8 cellular contexts compared by ENCODE assay signal in the genomic region with DNA sequence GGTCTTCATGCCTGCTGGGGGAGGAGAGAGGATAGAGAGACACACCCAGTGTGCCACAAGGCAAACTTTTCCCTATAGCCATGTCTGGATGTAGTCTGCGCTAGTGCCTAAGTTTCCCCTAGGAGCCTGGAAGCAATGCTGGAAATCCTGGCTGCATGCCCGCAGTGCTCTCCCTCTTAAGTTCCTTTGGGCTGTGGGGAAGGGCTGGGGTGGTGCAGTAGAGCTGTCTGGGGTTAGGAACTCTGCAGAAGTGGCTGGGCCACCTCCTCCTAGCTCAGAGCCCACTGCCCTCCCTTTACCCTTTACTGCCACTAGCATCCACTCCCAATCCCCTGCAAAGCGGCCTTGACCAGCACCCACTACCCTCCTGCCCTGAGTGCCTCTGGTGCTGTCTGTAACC. TPM values are rescaled to one million over a fixed set of nuclear protein-coding genes. Genes with fewer than 3 reads are reported as not detected.
DNase-seq lines count a peak whose midpoint lies in the region; ATAC-seq, FAIRE-seq and TF ChIP-seq lines count a peak whose summit lies in the region.
"Not testable (repeated sequence)": the region's sequence is repeated elsewhere in the genome, so short reads cannot be mapped to it uniquely, and the experiment has no call there.

No MANE protein-coding gene starts in this region.

- CTCF ChIA-PET in A549 (lab: Yijun Ruan, JAX); H1 (lab: Charles Lee; ENCODE audit: partially characterized antibody): not testable (repeated sequence)

- H3F3A ChIP-seq in neural cell (ENCODE audit: insufficient read depth, low read length, poor library complexity, severe bottlenecking); smooth muscle cell (ENCODE audit: low read depth): not testable (repeated sequence)

- not testable (repeated sequence) for H4K91ac ChIP-seq in H1 (replicated peaks; ENCODE audit: insufficient read length, low read length)

- H3K4me2 ChIP-seq in A549; neural cell (ENCODE audit: low read length): not testable (repeated sequence)
- H3K4me2 ChIP-seq in H1 (ENCODE audit: insufficient read depth in 1 of 2, low read depth in 2 of 2, low read length in 2 of 2) = peak overlapping the region; percentile 76 to 85
- peak overlapping the region; percentile 75 for H3K4me2 ChIP-seq in smooth muscle cell

- not testable (repeated sequence) for H4K8ac ChIP-seq in H1 (ENCODE audit: extremely low read depth, insufficient read depth, low read length)

- H2BK15ac ChIP-seq in H1 (ENCODE audit: low read length) = not testable (repeated sequence)

- not testable (repeated sequence) for H3K23me2 ChIP-seq in H1 (ENCODE audit: low read depth, low read length)

- intact Hi-C loops in left cardiac atrium (cut with DNase I) = not testable (repeated sequence)

- not testable (repeated sequence) for TF ChIP-seq CTCF in A549 (IDR thresholded peaks at IDR 0.05); H1 (IDR thresholded peaks at IDR 0.05; ENCODE audit: control extremely low read depth in 1 of 3, insufficient read depth in 1 of 3, low read depth in 1 of 3, low read length in 3 of 3); neural cell (IDR thresholded peaks at IDR 0.05; ENCODE audit: poor library complexity, severe bottlenecking); smooth muscle cell (IDR thresholded peaks at IDR 0.05; ENCODE audit: borderline replicate concordance, insufficient read depth, poor library complexity, severe bottlenecking)

- not testable (repeated sequence) for TF ChIP-seq RAD21 in A549 (conservative IDR thresholded peaks at IDR 0.05 in 1 of 2, IDR thresholded peaks at IDR 0.05 in 1 of 2); H1 (IDR thresholded peaks at IDR 0.05 in 1 of 2, conservative IDR thresholded peaks at IDR 0.05 in 1 of 2; ENCODE audit: low read depth in 2 of 2, low read length in 2 of 2); neural cell (conservative IDR thresholded peaks at IDR 0.05)

- not testable (repeated sequence) for H3K36me3 ChIP-seq in H7 (replicated peaks; ENCODE audit: control insufficient read depth, insufficient read depth, low read length); SK-N-MC (ENCODE audit: insufficient read depth, low read length); H1 (ENCODE audit: control insufficient read depth in 2 of 4, insufficient read depth in 4 of 4, low read length in 3 of 4); iPS-20b (ENCODE audit: insufficient read depth, low read depth, low read length); neural cell (ENCODE audit: insufficient read depth, low read length); smooth muscle cell (ENCODE audit: low read depth)

- FAIRE-seq in A549 (lab: Jason Lieb, UNC) = peak; percentile 28
- FAIRE-seq in H1 (lab: Jason Lieb, UNC) = not testable (repeated sequence)

- H3K18ac ChIP-seq in H1 (ENCODE audit: extremely low read depth, low read length) = peak overlapping the region; percentile 60

- H3K27ac ChIP-seq in A549; SK-N-MC; H1 (ENCODE audit: low read depth, low read length); iPS-20b (ENCODE audit: low read length); neural cell (ENCODE audit: low read length); smooth muscle cell (ENCODE audit: low read depth): not testable (repeated sequence)

- not testable (repeated sequence) for H4K20me1 ChIP-seq in H1 (replicated peaks in 1 of 2; ENCODE audit: control insufficient read depth in 1 of 2, insufficient read depth in 2 of 2, low read length in 2 of 2); neural cell (ENCODE audit: insufficient read depth); smooth muscle cell (ENCODE audit: low read depth)

- H3K9ac ChIP-seq in SK-N-MC (ENCODE audit: insufficient read length); H1 (replicated peaks in 1 of 4; ENCODE audit: extremely low read depth in 1 of 4, low read depth in 3 of 4, low read length in 3 of 4); iPS-20b (ENCODE audit: low read depth, low read length); smooth muscle cell (ENCODE audit: low read depth): not testable (repeated sequence)
- peak overlapping the region; percentile 9 for H3K9ac ChIP-seq in neural cell (ENCODE audit: low read length)

- H3K27me3 ChIP-seq in H7 (ENCODE audit: control insufficient read depth, insufficient read depth, low read length); H1 (replicated peaks in 1 of 4; ENCODE audit: control insufficient read depth in 3 of 4, extremely low read depth in 1 of 4, insufficient read depth in 3 of 4, low read length in 3 of 4); iPS-20b (ENCODE audit: insufficient read depth, low read length); neural cell (ENCODE audit: insufficient read depth, low read depth, low read length); smooth muscle cell (ENCODE audit: low read depth): not testable (repeated sequence)

- H3K4me3 ChIP-seq in A549, smooth muscle cell: not testable (repeated sequence)
- H3K4me3 ChIP-seq in H7 (ENCODE audit: insufficient read depth, low read depth, low read length) = peak overlapping the region; percentile 29
- H3K4me3 ChIP-seq in SK-N-MC = peak overlapping the region; percentile 72
- peak overlapping the region in 2 of 4 experiments; percentile 13 to 60; a peak in 2 of 8 replicates for H3K4me3 ChIP-seq in H1 (ENCODE audit: extremely low read depth in 1 of 4, insufficient read depth in 2 of 4, low read depth in 3 of 4, low read length in 4 of 4)
- peak overlapping the region; percentile 68; the same call in 1 of the 2 replicates for H3K4me3 ChIP-seq in iPS-20b (ENCODE audit: low read length)
- H3K4me3 ChIP-seq in neural cell (ENCODE audit: low read length) = peak overlapping the region; percentile 57

- not testable (repeated sequence) for H2BK120ac ChIP-seq in H1 (replicated peaks; ENCODE audit: low read depth, low read length)

- H2BK20ac ChIP-seq in H1 (ENCODE audit: low read length) = not testable (repeated sequence)

- not testable (repeated sequence) for TF ChIP-seq POLR2A in A549 (IDR thresholded peaks at IDR 0.05; ENCODE audit: low read length); H1 (IDR thresholded peaks at IDR 0.05; ENCODE audit: control extremely low read depth in 1 of 2, low read depth in 2 of 2, low read length in 2 of 2)

- WGBS in A549 (ENCODE audit: missing lambda C conversion rate) = 80% methylated on average over 1 of the region's 3 CpGs
- 0% methylated on average over 1 of the region's 3 CpGs; no CpG with 5 or more reads in 1 of the 2 experiments for WGBS in H1 (ENCODE audit: extremely low coverage in 1 of 2, insufficient coverage in 1 of 2, insufficient read length in 1 of 2, insufficient replicate concordance in 2 of 2, low coverage in 1 of 2, low lambda C conversion rate in 2 of 2, missing lambda C conversion rate in 1 of 2), 2 experiments
- WGBS in smooth muscle cell (ENCODE audit: low lambda C conversion rate) = 63% methylated on average over 1 of the region's 3 CpGs

- H3K9me2 ChIP-seq in neural cell (ENCODE audit: insufficient read depth, low read length) = not testable (repeated sequence)

- H4K5ac ChIP-seq in H1 (ENCODE audit: insufficient read length, low read depth, low read length) = not testable (repeated sequence)

- H2AK5ac ChIP-seq in H1 (ENCODE audit: low read depth, low read length) = not testable (repeated sequence)

- H3K23ac ChIP-seq in H1 (ENCODE audit: insufficient read length) = not testable (repeated sequence)

- H2BK12ac ChIP-seq in H1 (ENCODE audit: low read depth, low read length) = not testable (repeated sequence)

- not testable (repeated sequence) for H3K79me1 ChIP-seq in H1 (ENCODE audit: low read depth, low read length)

- H3K14ac ChIP-seq in H1 (ENCODE audit: insufficient read length) = not testable (repeated sequence)

- not testable (repeated sequence) for H3K56ac ChIP-seq in H1 (replicated peaks; ENCODE audit: insufficient read length, low read depth, low read length)

- not testable (repeated sequence) for H3K4me1 ChIP-seq in A549; H1 (replicated peaks in 1 of 4; ENCODE audit: control insufficient read depth in 3 of 4, insufficient read depth in 4 of 4, low read length in 3 of 4); iPS-20b (ENCODE audit: insufficient read depth, low read length); smooth muscle cell (ENCODE audit: low read depth)

- not testable (repeated sequence) for H3K79me2 ChIP-seq in H1 (ENCODE audit: control insufficient read depth in 1 of 2, insufficient read depth in 2 of 2, low read length in 2 of 2); neural cell (replicated peaks; ENCODE audit: insufficient read depth, low read length); smooth muscle cell (ENCODE audit: low read depth)

- not testable (repeated sequence) for H2AFZ ChIP-seq in H1 (ENCODE audit: low read length); neural cell (ENCODE audit: low read depth, low read length); smooth muscle cell (ENCODE audit: low read depth)

- not testable (repeated sequence) for TF ChIP-seq EP300 in A549 (IDR thresholded peaks at IDR 0.05); H1 (IDR thresholded peaks at IDR 0.05; ENCODE audit: borderline replicate concordance in 1 of 2, low read depth in 2 of 2, low read length in 2 of 2); neural cell (conservative IDR thresholded peaks at IDR 0.05; ENCODE audit: poor library complexity, severe bottlenecking)

- not testable (repeated sequence) for DNase-seq in A549 (ENCODE audit: low read depth in 1 of 2, low spot score in 1 of 2); H7; SK-N-MC (ENCODE audit: low read depth, low spot score); H1 (ENCODE audit: low read depth in 1 of 2, low spot score in 2 of 2); left cardiac atrium; smooth muscle cell (lab: John Stamatoyannopoulos, UW; ENCODE audit: unreplicated experiment)

- POLR2A ChIA-PET in A549 (lab: Yijun Ruan, JAX) = not testable (repeated sequence)
- POLR2A ChIA-PET in H1 (lab: Charles Lee; ENCODE audit: partially characterized antibody) = interaction anchor here (0.6 kb wide), 1 partner anchor 12 kb away, joined by 4 read pairs; no protein-coding TSS in a partner anchor

- H2BK5ac ChIP-seq in H1 (ENCODE audit: low read depth, low read length) = not testable (repeated sequence)

- H3K4ac ChIP-seq in H1 (replicated peaks; ENCODE audit: insufficient read length, low read depth, low read length) = not testable (repeated sequence)

- not testable (repeated sequence) for H3K9me3 ChIP-seq in A549; SK-N-MC (ENCODE audit: low read depth, low read length); H1 (ENCODE audit: insufficient read depth in 2 of 2, low read depth in 1 of 2, low read length in 1 of 2); iPS-20b (ENCODE audit: insufficient read depth, low read depth, low read length); neural cell (ENCODE audit: low read length); smooth muscle cell (replicated peaks; ENCODE audit: low read depth)

- not testable (repeated sequence) for ATAC-seq in A549
- peak; percentile 21 to 63 for ATAC-seq in left cardiac atrium

RNA-seq across cellular contexts. Expression of a gene that starts 0.6 kb away (rescaled TPM):
- polyA plus RNA-seq in A549 (2011; rRNA removed) (0.30 and 0.31 TPM in 2 replicates), A549 (2017; fragmentation: RNase III; extraction: RNeasy Plus Mini Kit Qiagen cat#74134 plus additional on column Dnase treatment) (0.21 to 0.34 TPM (median 0.28 TPM) in 3 replicates), H1 (2011; rRNA removed) (2.5 and 3.2 TPM in 2 replicates), neural cell (1.2 and 2.5 TPM in 2 replicates), smooth muscle cell (2.2 and 2.6 TPM in 2 replicates)
- polyA plus RNA-seq in A549 (2012; cell fraction: cytosol; rRNA removed) = 0.13 and 0.16 TPM in 2 replicates
- polyA plus RNA-seq in A549 (2012; cell fraction: nucleus; rRNA removed) = 0.54 and 0.58 TPM in 2 replicates
- 0.78 and 1.1 TPM in 2 replicates for polyA minus RNA-seq in A549 (2011; rRNA and poly(A)+ RNA removed)
- 1.4 and 2.0 TPM in 2 replicates for total RNA-seq in H7 (2014; rRNA removed; shearing (Covaris generic))
- total RNA-seq in H1 (2021; fragmentation: NEBNext Ultra II Directional; extraction: Animal tissue kit (Norgen Biotek cat#: 25700)) = 4.2 and 4.5 TPM in 2 replicates
- 3.6 TPM for polyA plus RNA-seq in H1 (2011; cell fraction: cytosol; rRNA removed)
- polyA plus RNA-seq in H1 (2011; cell fraction: nucleus; rRNA removed) = 4.9 TPM
- 4.3 to 6.3 TPM (median 4.6 TPM) in 4 replicates for polyA plus RNA-seq in H1 (2012, experiment 1 of 2)
- 1.2 TPM for polyA plus RNA-seq in H1 (2012, experiment 2 of 2)
- polyA plus RNA-seq in H1 (2013, experiment 1 of 2) = 4.1 TPM
- 3.8 TPM for polyA plus RNA-seq in H1 (2013, experiment 2 of 2)
- polyA minus RNA-seq in H1 (2011; rRNA and poly(A)+ RNA removed) = 2.5 and 3.4 TPM in 2 replicates
- polyA minus RNA-seq in H1 (2011; cell fraction: cytosol; rRNA and poly(A)+ RNA removed) = 2.9 TPM
- polyA minus RNA-seq in H1 (2011; cell fraction: nucleus; rRNA and poly(A)+ RNA removed) = 4.9 TPM
- total RNA-seq in left cardiac atrium (under 1 TPM; 0.44 to 0.52 TPM), smooth muscle cell (0.22 and 0.54 TPM in 2 replicates)
- 1.6 and 2.9 TPM in 2 replicates for polyA minus RNA-seq in neural cell

RNA-seq across cellular contexts. Expression of a gene that starts 15.2 kb away (rescaled TPM):
- 10.7 and 11.2 TPM in 2 replicates for polyA plus RNA-seq in A549 (2011; rRNA removed)
- 7.1 and 8.2 TPM in 2 replicates for polyA plus RNA-seq in A549 (2012; cell fraction: cytosol; rRNA removed)
- polyA plus RNA-seq in A549 (2012; cell fraction: nucleus; rRNA removed) = 8.8 and 10.8 TPM in 2 replicates
- 8.5 to 9.6 TPM (median 9.1 TPM) in 3 replicates for polyA plus RNA-seq in A549 (2017; fragmentation: RNase III; extraction: RNeasy Plus Mini Kit Qiagen cat#74134 plus additional on column Dnase treatment)
- polyA minus RNA-seq in A549 (2011; rRNA and poly(A)+ RNA removed) = 8.8 and 10.3 TPM in 2 replicates
- 7.7 and 10.4 TPM in 2 replicates for total RNA-seq in H7 (2014; rRNA removed; shearing (Covaris generic))
- total RNA-seq in H1 (2021; fragmentation: NEBNext Ultra II Directional; extraction: Animal tissue kit (Norgen Biotek cat#: 25700)) = 12.2 and 12.8 TPM in 2 replicates
- 5.4 and 7.4 TPM in 2 replicates for polyA plus RNA-seq in H1 (2011; rRNA removed)
- 10.6 TPM for polyA plus RNA-seq in H1 (2011; cell fraction: cytosol; rRNA removed)
- polyA plus RNA-seq in H1 (2011; cell fraction: nucleus; rRNA removed) = 19.1 TPM
- polyA plus RNA-seq in H1 (2012, experiment 1 of 2) = 8.9 to 13.1 TPM (median 11.8 TPM) in 4 replicates
- 5.6 TPM for polyA plus RNA-seq in H1 (2012, experiment 2 of 2)
- polyA plus RNA-seq in H1 (2013, experiment 1 of 2) = 8.2 TPM
- 7.9 TPM for polyA plus RNA-seq in H1 (2013, experiment 2 of 2)
- 6.8 and 7.3 TPM in 2 replicates for polyA minus RNA-seq in H1 (2011; rRNA and poly(A)+ RNA removed)
- 12.8 TPM for polyA minus RNA-seq in H1 (2011; cell fraction: cytosol; rRNA and poly(A)+ RNA removed)
- polyA minus RNA-seq in H1 (2011; cell fraction: nucleus; rRNA and poly(A)+ RNA removed) = 20.4 TPM
- 1 to 10 TPM; 6.6 to 7.9 TPM for total RNA-seq in left cardiac atrium
- 25.3 and 32.5 TPM in 2 replicates for polyA plus RNA-seq in neural cell
- polyA minus RNA-seq in neural cell = 11.2 TPM in 2 replicates
- total RNA-seq in smooth muscle cell = 2.8 and 3.6 TPM in 2 replicates
- polyA plus RNA-seq in smooth muscle cell = 4.3 and 7.6 TPM in 2 replicates
